In genomic region chr2:231926761-231927565, GRCh38 we compare ENCODE assay signal across 8 cellular contexts. TPM values are rescaled to one million over a fixed set of nuclear protein-coding genes. Genes with fewer than 3 reads are reported as not detected.
DNase-seq lines count a peak whose midpoint lies in the region; ATAC-seq and FAIRE-seq lines count a peak whose summit lies in the region.

No MANE protein-coding gene starts in this region.

- no peaks in the 10 kb centered on the region for H3K36me3 Mint-ChIP-seq in activated naive CD4-positive, alpha-beta T cell treated with anti-CD3 and anti-CD28 coated beads, Interleukin-2, amount 50 U/mL, for 72 hours

- 0 out of 2 replicates have a peak, but pooled peaks cover 3% of the 10 kb centered on the region for H3K4me1 ChIP-seq in iPS-20b (ENCODE audit: insufficient read depth, low read length)

- no peak overlapping the region for H3K9ac ChIP-seq in iPS-20b (ENCODE audit: low read depth, low read length)

- DNase-seq in ELR (ENCODE audit: low read depth) = peak; percentile 33
- peak; percentile 38 for DNase-seq in KBM-7
- DNase-seq in activated naive CD4-positive, alpha-beta T cell treated with anti-CD3 and anti-CD28 coated beads, Interleukin-2, amount 50 U/mL, for 72 hours (ENCODE audit: low spot score in 2 of 2) = peak in 1 of 2 donors; percentile 51
- DNase-seq in HTR-8/SVneo (ENCODE audit: insufficient read length, low spot score) = no peak
- DNase-seq in OCI-M2 (lab: John Stamatoyannopoulos, UW; ENCODE audit: unreplicated experiment) = no peak
- no peak for DNase-seq in middle frontal gyrus (ENCODE audit: extremely low spot score, low spot score)

- no peaks in the 10 kb centered on the region for H3K9me3 Mint-ChIP-seq in activated naive CD4-positive, alpha-beta T cell treated with anti-CD3 and anti-CD28 coated beads, Interleukin-2, amount 50 U/mL, for 72 hours

- no peak overlapping the region for H3K27ac Mint-ChIP-seq in activated naive CD4-positive, alpha-beta T cell treated with anti-CD3 and anti-CD28 coated beads, Interleukin-2, amount 50 U/mL, for 72 hours

- no peak overlapping the region for H3K27ac ChIP-seq in iPS-20b (ENCODE audit: low read length)
- no peak overlapping the region for H3K27ac ChIP-seq in skin epidermis

- no peaks in the 10 kb centered on the region for H3K9me3 ChIP-seq in iPS-20b (ENCODE audit: insufficient read depth, low read depth, low read length)

- H3K4me3 ChIP-seq in iPS-20b (ENCODE audit: low read length) = peak overlapping the region; percentile 70
- H3K4me3 ChIP-seq in skin epidermis = peak overlapping the region in 5 of 7 experiments; percentile 22 to 49 (median 35)

- peak; percentile 20 to 27 for ATAC-seq in activated naive CD4-positive, alpha-beta T cell treated with anti-CD3 and anti-CD28 coated beads, Interleukin-2, amount 50 U/mL, for 72 hours

- no peak for FAIRE-seq in HTR-8/SVneo (lab: Jason Lieb, UNC)

- in situ Hi-C loops in KBM-7 (cut with MboI; ENCODE audit: low pct_unique_long_range_greater_than_20kb, low sequenced_read_pairs) = no loop called here

- H3K36me3 ChIP-seq in iPS-20b (ENCODE audit: insufficient read depth, low read depth, low read length) = no peaks in the 10 kb centered on the region

- H3K27me3 ChIP-seq in iPS-20b (ENCODE audit: insufficient read depth, low read length) = peaks cover 74% of the 10 kb centered on the region

RNA-seq across cellular contexts. Expression of gene NPPC, which starts 0.8 kb away (rescaled TPM):
- total RNA-seq in activated naive CD4-positive, alpha-beta T cell treated with anti-CD3 and anti-CD28 coated beads, Interleukin-2, amount 50 U/mL, for 72 hours = under 1 TPM in 1 of 2 donors, not detected in 1; 0.41 TPM

RNA-seq across cellular contexts. Expression of gene DIS3L2, which starts 34.5 kb away (rescaled TPM):
- total RNA-seq in activated naive CD4-positive, alpha-beta T cell treated with anti-CD3 and anti-CD28 coated beads, Interleukin-2, amount 50 U/mL, for 72 hours = 10 to 100 TPM; 19.9 to 44.0 TPM

Comparison
In these comparisons a context has a peak if more than half of its experiments do, and no peak if none do; other contexts are left out.
1. DNase-seq: peak in ELR (single experiment) and KBM-7 (single experiment); none in HTR-8/SVneo (single experiment), OCI-M2 (single experiment) and middle frontal gyrus (single experiment).